13 cellular contexts compared by ENCODE assay signal in genomic region chr3:80993241-80993945, GRCh38.
DNase-seq lines count a peak whose midpoint lies in the region; ATAC-seq lines count a peak whose summit lies in the region.
"Had no signal": no experiment of that assay in that cellular context is flagged by ENCODE, and none has a peak within 500 bp of the region (broad histone marks: within the 10 kb centered on the region; RNA-seq: fewer than 3 reads in every experiment).

No MANE protein-coding gene starts in this region.

- ATAC-seq in GM18861 (IDR thresholded peaks at IDR 0.05; ENCODE audit: unreplicated experiment) (peak; percentile 75), GM21737 (IDR thresholded peaks at IDR 0.05; ENCODE audit: unreplicated experiment) (peak; percentile 71), HG03159 (IDR thresholded peaks at IDR 0.05; ENCODE audit: unreplicated experiment) (peak; percentile 59), left lobe of liver (peak; percentile 81), HG02885 (IDR thresholded peaks at IDR 0.05; ENCODE audit: poor library complexity, unreplicated experiment) (no peak), left cardiac atrium (no peak)
- no peak for ATAC-seq in activated CD4-positive, CD25-positive, alpha-beta regulatory T cell treated with anti-CD3 and anti-CD28 coated beads, Interleukin-2, amount 50 U/mL, for 24 hours
- ATAC-seq: K562, natural killer cell had no signal

- DNase-seq in left lobe of liver (ENCODE audit: low spot score) (no peak), COLO668 (lab: John Stamatoyannopoulos, UW; ENCODE audit: unreplicated experiment) (no peak), left cardiac atrium (no peak)
- DNase-seq: natural killer cell; NCI-H1048; stimulated activated CD4-positive, alpha-beta T cell treated with anti-CD3 and anti-CD28 coated beads, Interleukin-12 subunit alpha, Interleukin-12 subunit beta, amount 100 ng/mL, for 4 hours; stimulated activated naive CD4-positive, alpha-beta T cell treated with Interleukin-2 at 50 U/mL for 16 hours had no signal

- intact Hi-C loops in left cardiac atrium (cut with DNase I): no loop called here

Comparison
In these comparisons a context has a peak if more than half of its experiments do, and no peak if none do; other contexts are left out.
1. ATAC-seq: peak in GM18861 (single experiment), GM21737 (single experiment), HG03159 (single experiment) and left lobe of liver (single experiment); none in HG02885 (single experiment), activated CD4-positive, CD25-positive, alpha-beta regulatory T cell treated with anti-CD3 and anti-CD28 coated beads, Interleukin-2, amount 50 U/mL, for 24 hours (0 of 2) and left cardiac atrium (0 of 2).